Comparison of ENCODE assay signal across 1 cellular context in genomic region chr9:134168731-134169130, GRCh38.
TF ChIP-seq lines count a peak whose summit lies in the region.

No MANE protein-coding gene starts in this region.

TF ChIP-seq in WTC11, 78 proteins besides CTCF, POLR2A, EP300 and RAD21 (continued from another document):
- TF ChIP-seq ZNF532 (CRISPR knock-in tag; IDR thresholded peaks at IDR 0.05; ENCODE audit: borderline replicate concordance), result no peak
- TF ChIP-seq AFF4 (CRISPR knock-in tag; IDR thresholded peaks at IDR 0.05; ENCODE audit: borderline replicate concordance), result no peak
- no peak for TF ChIP-seq PREB (CRISPR knock-in tag; IDR thresholded peaks at IDR 0.05; ENCODE audit: borderline replicate concordance)
- no peak for TF ChIP-seq NFYB (CRISPR knock-in tag; conservative IDR thresholded peaks at IDR 0.05; ENCODE audit: low read depth)
- TF ChIP-seq ATF3 (CRISPR knock-in tag; conservative IDR thresholded peaks at IDR 0.05), result no peak
- no peak for TF ChIP-seq AR (CRISPR knock-in tag; IDR thresholded peaks at IDR 0.05)
- TF ChIP-seq MAX (CRISPR knock-in tag; IDR thresholded peaks at IDR 0.05), result no peak
- no peak for TF ChIP-seq ERG (CRISPR knock-in tag; IDR thresholded peaks at IDR 0.05)
- TF ChIP-seq ATF6 (CRISPR knock-in tag; IDR thresholded peaks at IDR 0.05), result no peak
- no peak for TF ChIP-seq RELA (CRISPR knock-in tag; IDR thresholded peaks at IDR 0.05; ENCODE audit: borderline replicate concordance)
